Comparison of ENCODE assay signal across 8 cellular contexts in the genomic region with DNA sequence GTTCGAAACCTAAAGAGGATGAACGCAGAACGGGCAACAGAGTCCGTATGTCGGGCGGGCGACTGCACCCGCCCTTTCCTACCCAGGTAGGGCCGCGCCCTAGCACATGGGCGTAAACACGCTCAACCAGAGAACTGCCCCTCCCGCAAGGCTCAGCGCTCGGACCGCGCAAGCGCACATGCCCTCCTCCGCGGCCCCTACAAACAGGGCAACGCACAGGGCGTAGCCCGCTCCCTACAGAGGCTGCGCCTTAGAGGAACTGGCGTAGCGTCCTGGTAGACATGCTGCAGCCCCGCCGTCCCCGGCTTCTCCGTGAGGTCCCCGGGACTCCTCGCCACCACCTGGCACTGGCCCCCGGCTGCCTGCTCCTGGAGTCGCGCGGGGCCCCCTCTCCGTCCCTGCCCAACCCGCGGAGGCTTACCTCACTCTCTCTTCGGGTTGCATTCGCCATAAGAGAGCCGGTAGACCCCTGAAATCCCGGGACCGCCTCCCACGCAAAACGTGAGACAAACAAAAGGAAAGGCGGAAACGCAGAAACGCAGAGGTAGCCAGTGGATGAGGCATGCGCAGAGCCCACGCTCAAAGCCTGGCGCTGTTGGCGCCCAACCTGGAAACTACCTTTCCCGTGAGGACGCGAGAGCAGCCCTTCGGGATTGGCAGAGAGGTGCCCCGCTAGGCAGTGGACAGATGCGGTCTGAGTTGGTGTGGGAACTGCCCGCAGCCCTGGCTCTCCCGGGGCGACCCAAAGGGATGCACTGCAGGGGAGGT. TPM values are rescaled to one million over a fixed set of nuclear protein-coding genes. Genes with fewer than 3 reads are reported as not detected.
A peak's percentile ranks its signal among the peaks of the same experiment; 100 is the strongest.
DNase-seq lines count a peak whose midpoint lies in the region; ATAC-seq and TF ChIP-seq lines count a peak whose summit lies in the region.

A gene (minus strand): TSS at position 518 of the 768 bp plus-strand sequence. CDS start 1,642 bp downstream, outside the sequence.

- H3K4me1 Mint-ChIP-seq in activated T-helper 2 cell treated with anti-CD3 and anti-CD28 coated beads, Interferon-gamma antibody, Interleukin-2, Interleukin-4, amounts not matched to agents 10 μg/mL and 5 μg/mL and 100 μg/mL, durations not matched to agents 14 hours and 24 hours and 36 hours (ENCODE audit: low read depth): peaks cover 25% of the 10 kb centered on the region
- H3K4me1 Mint-ChIP-seq in natural killer cell treated with Interleukin-12 subunit alpha and Interleukin-12 subunit beta and Interleukin-15 and Interleukin-18, amount 100 ng/mL, for 72 hours (ENCODE audit: low read depth in 2 of 2): peaks cover 13 to 23% of the 10 kb centered on the region in 2 donors

- TF ChIP-seq CTCF in Loucy (conservative IDR thresholded peaks at IDR 0.05; ENCODE audit: low read length): no peak
- TF ChIP-seq CTCF in RWPE2 (IDR thresholded peaks at IDR 0.05; ENCODE audit: poor library complexity, severe bottlenecking): no peak
- no peak for TF ChIP-seq CTCF in fibroblast of pulmonary artery (IDR thresholded peaks at IDR 0.05; ENCODE audit: low read length, missing control alignments)

- peak; percentile 94 for DNase-seq in ELR (ENCODE audit: low read depth)
- peak; percentile 90 for DNase-seq in H7
- peak; percentile 96 for DNase-seq in RWPE2 (ENCODE audit: low spot score)
- DNase-seq in activated T-helper 2 cell treated with anti-CD3 and anti-CD28 coated beads, Interferon-gamma antibody, Interleukin-2, Interleukin-4, amounts not matched to agents 10 μg/mL and 5 μg/mL and 100 μg/mL, durations not matched to agents 14 hours and 24 hours and 36 hours (ENCODE audit: low spot score): peak; percentile 95
- peak; percentile 96 for DNase-seq in fibroblast of pulmonary artery (ENCODE audit: low read depth)
- peak; percentile 96 for DNase-seq in natural killer cell treated with Interleukin-12 subunit alpha and Interleukin-12 subunit beta and Interleukin-15 and Interleukin-18, amount 100 ng/mL, for 72 hours (ENCODE audit: low spot score)
- DNase-seq in stimulated activated naive CD4-positive, alpha-beta T cell treated with Interleukin-2 at 50 U/mL for 16 hours (lab: John Stamatoyannopoulos, UW): peak; percentile 94

- intact Hi-C loops in activated T-helper 2 cell treated with anti-CD3 and anti-CD28 coated beads, Interferon-gamma antibody, Interleukin-2, Interleukin-4, amounts not matched to agents 10 μg/mL and 5 μg/mL and 100 μg/mL, durations not matched to agents 14 hours and 24 hours and 36 hours (cut with micrococcal nuclease): loop anchor here (1.0 to 5.0 kb wide), 4 partner anchors 86 to 771 kb away; a partner anchor contains a TSS

- no peaks in the 10 kb centered on the region for H3K9me3 Mint-ChIP-seq in activated T-helper 2 cell treated with anti-CD3 and anti-CD28 coated beads, Interferon-gamma antibody, Interleukin-2, Interleukin-4, amounts not matched to agents 10 μg/mL and 5 μg/mL and 100 μg/mL, durations not matched to agents 14 hours and 24 hours and 36 hours
- no peaks in the 10 kb centered on the region for H3K9me3 Mint-ChIP-seq in natural killer cell treated with Interleukin-12 subunit alpha and Interleukin-12 subunit beta and Interleukin-15 and Interleukin-18, amount 100 ng/mL, for 72 hours

- H3K27ac ChIP-seq in RWPE2 (ENCODE audit: poor library complexity, severe bottlenecking): peak within 1 kb of the TSS; percentile 81

- H3K9me2 ChIP-seq in Loucy (replicated peaks; ENCODE audit: low read depth, low read length): no peaks in the 10 kb centered on the region

- no peaks in the 10 kb centered on the region for H3F3A ChIP-seq in Loucy (ENCODE audit: low read depth)

- H4K20me1 ChIP-seq in Loucy (ENCODE audit: insufficient read depth, low read length, poor library complexity, severe bottlenecking): peaks cover 2% of the 10 kb centered on the region

- H3K79me2 ChIP-seq in Loucy (ENCODE audit: insufficient read depth, low read length): peaks cover 44% of the 10 kb centered on the region

- peak within 1 kb of the TSS; percentile 90 for H3K9ac ChIP-seq in Loucy (ENCODE audit: low read depth, low read length, poor library complexity, severe bottlenecking)

- H3K4me3 Mint-ChIP-seq in activated T-helper 2 cell treated with anti-CD3 and anti-CD28 coated beads, Interferon-gamma antibody, Interleukin-2, Interleukin-4, amounts not matched to agents 10 μg/mL and 5 μg/mL and 100 μg/mL, durations not matched to agents 14 hours and 24 hours and 36 hours (ENCODE audit: low read depth): peak within 1 kb of the TSS; percentile 96
- H3K4me3 Mint-ChIP-seq in natural killer cell treated with Interleukin-12 subunit alpha and Interleukin-12 subunit beta and Interleukin-15 and Interleukin-18, amount 100 ng/mL, for 72 hours: peak within 1 kb of the TSS; percentile 99

- H3K4me2 ChIP-seq in Loucy (ENCODE audit: low read depth, low read length, poor library complexity, severe bottlenecking): peak within 1 kb of the TSS; percentile 86

- H3K27ac Mint-ChIP-seq in activated T-helper 2 cell treated with anti-CD3 and anti-CD28 coated beads, Interferon-gamma antibody, Interleukin-2, Interleukin-4, amounts not matched to agents 10 μg/mL and 5 μg/mL and 100 μg/mL, durations not matched to agents 14 hours and 24 hours and 36 hours: peak within 1 kb of the TSS; percentile 98
- H3K27ac Mint-ChIP-seq in natural killer cell treated with Interleukin-12 subunit alpha and Interleukin-12 subunit beta and Interleukin-15 and Interleukin-18, amount 100 ng/mL, for 72 hours: peak within 1 kb of the TSS; percentile 93 to 97

- H3K4me3 ChIP-seq in H7 (ENCODE audit: insufficient read depth, low read depth, low read length): peak within 1 kb of the TSS; percentile 79
- peak within 1 kb of the TSS; percentile 92 for H3K4me3 ChIP-seq in Loucy (ENCODE audit: low read length, poor library complexity, severe bottlenecking)
- H3K4me3 ChIP-seq in RWPE2 (ENCODE audit: severe bottlenecking): peak within 1 kb of the TSS; percentile 76
- H3K4me3 ChIP-seq in fibroblast of pulmonary artery (replicated peaks; ENCODE audit: low read depth, low read length): peak within 1 kb of the TSS; percentile 92

- H3K4me1 ChIP-seq in Loucy (ENCODE audit: insufficient read depth, low read length, poor library complexity, severe bottlenecking): peaks cover 31% of the 10 kb centered on the region
- peaks cover 18% of the 10 kb centered on the region for H3K4me1 ChIP-seq in RWPE2 (ENCODE audit: insufficient read depth, poor library complexity, severe bottlenecking)

- H2AFZ ChIP-seq in Loucy (ENCODE audit: low read length): peak within 1 kb of the TSS; percentile 95

- H3K36me3 ChIP-seq in H7 (replicated peaks; ENCODE audit: control insufficient read depth, insufficient read depth, low read length): no peaks in the 10 kb centered on the region
- no peaks in the 10 kb centered on the region for H3K36me3 ChIP-seq in Loucy (ENCODE audit: insufficient read depth, low read length)
- H3K36me3 ChIP-seq in RWPE2 (ENCODE audit: low read depth): peaks cover 29% of the 10 kb centered on the region

- H3K27me3 ChIP-seq in H7 (ENCODE audit: control insufficient read depth, insufficient read depth, low read length) (no peaks in the 10 kb centered on the region), Loucy (ENCODE audit: insufficient read depth, low read length, poor library complexity, severe bottlenecking) (no peaks in the 10 kb centered on the region), RWPE2 (ENCODE audit: insufficient read depth, poor library complexity, severe bottlenecking) (no peaks in the 10 kb centered on the region)

- peak; percentile 89 for ATAC-seq in RWPE2 (ENCODE audit: low read depth)
- peak; percentile 98 for ATAC-seq in natural killer cell treated with Interleukin-12 subunit alpha and Interleukin-12 subunit beta and Interleukin-15 and Interleukin-18, amount 100 ng/mL, for 72 hours

- H3K27me3 Mint-ChIP-seq in activated T-helper 2 cell treated with anti-CD3 and anti-CD28 coated beads, Interferon-gamma antibody, Interleukin-2, Interleukin-4, amounts not matched to agents 10 μg/mL and 5 μg/mL and 100 μg/mL, durations not matched to agents 14 hours and 24 hours and 36 hours (ENCODE audit: low read depth): no peaks in the 10 kb centered on the region
- H3K27me3 Mint-ChIP-seq in natural killer cell treated with Interleukin-12 subunit alpha and Interleukin-12 subunit beta and Interleukin-15 and Interleukin-18, amount 100 ng/mL, for 72 hours: no peaks in the 10 kb centered on the region

- H3K36me3 Mint-ChIP-seq in activated T-helper 2 cell treated with anti-CD3 and anti-CD28 coated beads, Interferon-gamma antibody, Interleukin-2, Interleukin-4, amounts not matched to agents 10 μg/mL and 5 μg/mL and 100 μg/mL, durations not matched to agents 14 hours and 24 hours and 36 hours (ENCODE audit: low read depth): peaks cover 25% of the 10 kb centered on the region
- H3K36me3 Mint-ChIP-seq in natural killer cell treated with Interleukin-12 subunit alpha and Interleukin-12 subunit beta and Interleukin-15 and Interleukin-18, amount 100 ng/mL, for 72 hours: no peaks in the 10 kb centered on the region

- H3K9me3 ChIP-seq in Loucy (ENCODE audit: insufficient read depth, low read depth, low read length) (no peaks in the 10 kb centered on the region), RWPE2 (ENCODE audit: severe bottlenecking) (no peaks in the 10 kb centered on the region)

RNA-seq across cellular contexts. Expression of the gene that starts here (rescaled TPM):
- 5.4 and 13.6 TPM in 2 replicates for total RNA-seq in H7 (2014; rRNA removed; shearing (Covaris generic))
- 6.3 and 6.5 TPM in 2 replicates for total RNA-seq in activated T-helper 2 cell treated with anti-CD3 and anti-CD28 coated beads, Interferon-gamma antibody, Interleukin-2, Interleukin-4, amounts not matched to agents 10 μg/mL and 5 μg/mL and 100 μg/mL, durations not matched to agents 14 hours and 24 hours and 36 hours
- 1 to 10 TPM; 5.9 to 7.2 TPM for total RNA-seq in natural killer cell treated with Interleukin-12 subunit alpha and Interleukin-12 subunit beta and Interleukin-15 and Interleukin-18, amount 100 ng/mL, for 72 hours

Comparison
In these comparisons a context has a peak if more than half of its experiments do, and no peak if none do; other contexts are left out.
1. Peak in every context shown above with its lines: DNase-seq, ATAC-seq, H3K4me3 ChIP-seq and H3K27ac ChIP-seq.